Comparison of ENCODE assay signal across 25 cellular contexts in genomic region chr20:9756660-9757059, GRCh38.
"Had no signal": no experiment of that assay in that cellular context is flagged by ENCODE, and none has a peak within 500 bp of the region (broad histone marks: within the 10 kb centered on the region; RNA-seq: fewer than 3 reads in every experiment).

No MANE protein-coding gene starts in this region.

- H3K79me2 ChIP-seq: parathyroid adenoma had no signal

- H3K36me3 ChIP-seq: neural progenitor cell, ovary, stomach, thoracic aorta, thyroid gland, tibial nerve, upper lobe of left lung, vagina had no signal

- H3K4me2 ChIP-seq: neural progenitor cell had no signal

- H3K9ac ChIP-seq: neural progenitor cell, parathyroid adenoma had no signal

- H3K4me1 ChIP-seq: neural progenitor cell, parathyroid adenoma, psoas muscle, stomach, thyroid gland, tibial nerve, upper lobe of left lung, vagina had no signal

- H2AFZ ChIP-seq: neural progenitor cell, parathyroid adenoma had no signal

- H3K27ac ChIP-seq: neural progenitor cell, ovary, parathyroid adenoma, psoas muscle, skin epidermis, stomach, thoracic aorta, thyroid gland, tibial nerve, upper lobe of left lung, vagina had no signal

- FAIRE-seq: urothelium cell line had no signal

- DNase-seq: natural killer cell; occipital lobe; ovary; posterior cingulate gyrus; psoas muscle; right cardiac atrium; stimulated activated CD4-positive, alpha-beta T cell treated with anti-CD3 and anti-CD28 coated beads, Interleukin-15, amount 100 ng/mL, for 24 hours; stimulated activated CD4-positive, alpha-beta T cell treated with anti-CD3 and anti-CD28 coated beads, Interleukin-2, amount 100 ng/mL, for 24 hours; stimulated activated CD4-positive, alpha-beta T cell treated with anti-CD3 and anti-CD28 coated beads, Interleukin-2, amount 100 ng/mL, for 48 hours; stimulated activated CD4-positive, alpha-beta T cell treated with anti-CD3 and anti-CD28 coated beads, Interleukin-4, amount 100 ng/mL, for 24 hours; stimulated activated naive B cell treated with anti-CD40 and anti-IgM and Interleukin-4, amounts not matched to agents 10 μg/mL and 1 μg/mL and 100 μg/mL, for 72 hours; stimulated activated naive CD4-positive, alpha-beta T cell treated with Interleukin-2 at 50 U/mL for 16 hours; stomach; thyroid gland; trophoblast cell; upper lobe of left lung had no signal

- H3K4me3 ChIP-seq: neural progenitor cell, ovary, psoas muscle, skin epidermis, stomach, thoracic aorta, thyroid gland, tibial nerve, upper lobe of left lung, vagina had no signal

- ATAC-seq: natural killer cell; psoas muscle; right cardiac atrium; sciatic nerve; stimulated activated effector memory CD8-positive, alpha-beta T cell treated with anti-CD3 and anti-CD28 coated beads, Interleukin-12 subunit alpha, Interleukin-12 subunit beta, amount 100 ng/mL, for 72 hours; stimulated activated naive B cell treated with anti-CD40 and anti-IgM and Interleukin-4, amounts not matched to agents 10 μg/mL and 1 μg/mL and 100 μg/mL, for 72 hours had no signal

- H3K9me3 ChIP-seq: ovary, thyroid gland, vagina had no signal

- H3K27me3 ChIP-seq: neural progenitor cell, ovary, stomach, thyroid gland, tibial nerve, upper lobe of left lung, vagina had no signal
